ENCODE assay signal across 17 cellular contexts in genomic region chr1:224359207-224359606, GRCh38. TPM values are rescaled to one million over a fixed set of nuclear protein-coding genes. Genes with fewer than 3 reads are reported as not detected.
A peak's percentile ranks its signal among the peaks of the same experiment; 100 is the strongest.
DNase-seq lines count a peak whose midpoint lies in the region; ATAC-seq, FAIRE-seq and TF ChIP-seq lines count a peak whose summit lies in the region.
"Had no signal": no experiment of that assay in that cellular context is flagged by ENCODE, and none has a peak within 500 bp of the region (broad histone marks: within the 10 kb centered on the region; RNA-seq: fewer than 3 reads in every experiment).

No MANE protein-coding gene starts in this region.

- H3K36me3 ChIP-seq in HepG2 (replicated peaks in 1 of 2; ENCODE audit: control insufficient read depth in 1 of 2, insufficient read depth in 2 of 2, low read length in 2 of 2) (peaks cover under 1 to 6% of the 10 kb centered on the region in 2 experiments; a peak in 1 of 5 replicates), right lobe of liver (no peaks in the 10 kb centered on the region), hepatocyte (replicated peaks; ENCODE audit: insufficient read depth, low read depth) (no peaks in the 10 kb centered on the region), lower lobe of right lung (peaks cover 38% of the 10 kb centered on the region)
- H3K36me3 ChIP-seq: Peyer's patch had no signal

- H3K4me1 ChIP-seq in HepG2 (ENCODE audit: insufficient read depth, low read length) (peaks cover 41% of the 10 kb centered on the region), right lobe of liver (peaks cover 0 to 10% (median 3%) of the 10 kb centered on the region in 4 donors), hepatocyte (ENCODE audit: insufficient read depth) (peaks cover 10% of the 10 kb centered on the region), lower lobe of right lung (peaks cover 26% of the 10 kb centered on the region)
- H3K4me1 ChIP-seq: parathyroid adenoma had no signal

- 88% methylated on average over 3 of the region's 3 CpGs for WGBS in HepG2 (ENCODE audit: low lambda C conversion rate)
- 71% methylated on average over 3 of the region's 3 CpGs for WGBS in right lobe of liver (ENCODE audit: insufficient coverage, low coverage, low lambda C conversion rate, missing lambda C conversion rate)
- 86% methylated on average over 3 of the region's 3 CpGs for WGBS in hepatocyte (ENCODE audit: low lambda C conversion rate, missing lambda C conversion rate)

- H3K27ac ChIP-seq in HepG2 (ENCODE audit: extremely low read length, insufficient read depth, low read length) (no peak overlapping the region), right lobe of liver (no peak overlapping the region), hepatocyte (no peak overlapping the region), lower lobe of right lung (no peak overlapping the region)
- H3K27ac ChIP-seq: parathyroid adenoma, Peyer's patch had no signal

- H3K27me3 ChIP-seq in HepG2 (ENCODE audit: control insufficient read depth in 1 of 2, insufficient read depth in 2 of 2, low read length in 2 of 2) (no peaks in the 10 kb centered on the region; a peak in 1 of 5 replicates), right lobe of liver (no peaks in the 10 kb centered on the region), hepatocyte (no peaks in the 10 kb centered on the region), lower lobe of right lung (ENCODE audit: low read depth) (no peaks in the 10 kb centered on the region)
- H3K27me3 ChIP-seq: Peyer's patch had no signal

- no peak for DNase-seq in HepG2 (ENCODE audit: low spot score)
- no peak for DNase-seq in right lobe of liver
- no peak for DNase-seq in T-cell
- no peak for DNase-seq in hepatocyte (ENCODE audit: low spot score)
- no peak for DNase-seq in type B pancreatic cell (ENCODE audit: extremely low spot score, unreplicated experiment)
- DNase-seq in HuH-7 (ENCODE audit: low spot score): no peak
- DNase-seq in lower lobe of right lung: no peak
- DNase-seq: activated CD4-positive, alpha-beta T cell treated with anti-CD3 and anti-CD28 coated beads for 4 hours; activated gamma-delta T cell; AML-193; NCI-H146; NCI-H446 treated with DMSO at 0.1 percent for 48 hours; Peyer's patch had no signal

- H3K36me3 Mint-ChIP-seq in T-cell: peaks cover 20% of the 10 kb centered on the region
- H3K36me3 Mint-ChIP-seq in type B pancreatic cell: peaks cover 30% of the 10 kb centered on the region

- ATAC-seq in HepG2 (no peak), right lobe of liver (no peak), T-cell (replicated peaks in 1 of 4) (no peak), HG03457 (IDR thresholded peaks at IDR 0.05; ENCODE audit: unreplicated experiment) (no peak), lower lobe of right lung (no peak)

- H3K4me1 Mint-ChIP-seq in T-cell: peaks cover 47 to 66% (median 56%) of the 10 kb centered on the region in 3 donors
- peaks cover 16% of the 10 kb centered on the region for H3K4me1 Mint-ChIP-seq in type B pancreatic cell (ENCODE audit: unreplicated experiment)

- H3K9me2 ChIP-seq in hepatocyte (replicated peaks; ENCODE audit: insufficient read depth): no peaks in the 10 kb centered on the region

- H3K9me3 ChIP-seq in HepG2 (ENCODE audit: low read length): no peaks in the 10 kb centered on the region
- no peaks in the 10 kb centered on the region for H3K9me3 ChIP-seq in right lobe of liver
- H3K9me3 ChIP-seq in hepatocyte (ENCODE audit: low read depth): no peaks in the 10 kb centered on the region
- no peaks in the 10 kb centered on the region for H3K9me3 ChIP-seq in lower lobe of right lung
- H3K9me3 ChIP-seq: HAP-1, Peyer's patch had no signal

- H3K9me3 Mint-ChIP-seq in T-cell (no peaks in the 10 kb centered on the region), type B pancreatic cell (no peaks in the 10 kb centered on the region)

- H2AFZ ChIP-seq in HepG2 (ENCODE audit: low read length) (no peak overlapping the region), hepatocyte (no peak overlapping the region)
- H2AFZ ChIP-seq: parathyroid adenoma had no signal

- H3K4me3 ChIP-seq in HepG2 (replicated peaks in 1 of 3; ENCODE audit: insufficient read depth in 1 of 3, low read depth in 2 of 3, low read length in 3 of 3) (no peak overlapping the region), right lobe of liver (no peak overlapping the region), hepatocyte (no peak overlapping the region), lower lobe of right lung (no peak overlapping the region)
- H3K4me3 ChIP-seq: Peyer's patch had no signal

- H3K27me3 Mint-ChIP-seq in T-cell (no peaks in the 10 kb centered on the region), type B pancreatic cell (no peaks in the 10 kb centered on the region)

- no peak for FAIRE-seq in HepG2 (lab: Jason Lieb, UNC)
- FAIRE-seq: bronchial epithelial cell had no signal

- no peak for TF ChIP-seq CTCF in HepG2 (CRISPR knock-in tag; IDR thresholded peaks at IDR 0.05)
- TF ChIP-seq CTCF in right lobe of liver (IDR thresholded peaks at IDR 0.05): no peak
- no peak for TF ChIP-seq CTCF in hepatocyte (IDR thresholded peaks at IDR 0.05; ENCODE audit: poor library complexity)
- no peak for TF ChIP-seq CTCF in type B pancreatic cell (conservative IDR thresholded peaks at IDR 0.05)
- no peak for TF ChIP-seq CTCF in lower lobe of right lung (IDR thresholded peaks at IDR 0.05)

- POLR2A ChIA-PET in HepG2 (lab: Yijun Ruan, JAX) (no interaction called here), T-cell (lab: Charles Lee) (interaction anchor here (0.5 to 0.6 kb wide), 2 partner anchors 12 to 21 kb away, joined by 3 to 5 read pairs; no protein-coding TSS in a partner anchor)

- H4K20me1 ChIP-seq in HepG2 (ENCODE audit: insufficient read depth, low read length) (0 out of 2 replicates have a peak, but pooled peaks cover 2% of the 10 kb centered on the region), hepatocyte (ENCODE audit: insufficient read depth, poor library complexity, severe bottlenecking) (peaks cover 6% of the 10 kb centered on the region)

- intact Hi-C loops in HepG2 (cut with micrococcal nuclease; ENCODE audit: unreplicated experiment): loop anchor here (5.0 kb wide), 1 partner anchor 98 kb away; no protein-coding TSS in a partner anchor
- intact Hi-C loops in right lobe of liver (cut with DNase I): no loop called here
- intact Hi-C loops in lower lobe of right lung (cut with DNase I): no loop called here

- no peak overlapping the region for H3K9ac ChIP-seq in HepG2 (ENCODE audit: insufficient read depth, low read depth, low read length)
- H3K9ac ChIP-seq: parathyroid adenoma had no signal

- BruUV-seq in HepG2 (replicated peaks; lab: Mats Ljungman, UMichigan): no TSS peak

- no peak for TF ChIP-seq RAD21 in HepG2 (CRISPR knock-in tag; IDR thresholded peaks at IDR 0.05)

- CTCF ChIA-PET in HepG2 (lab: Yijun Ruan, JAX; ENCODE audit: low intra/inter-chr PET ratio, low total read pairs) (no interaction called here), T-cell (lab: Charles Lee) (no interaction called here)

- TF ChIP-seq EP300 in HepG2 (IDR thresholded peaks at IDR 0.05; ENCODE audit: low read depth in 2 of 2, low read length in 2 of 2) (no peak), HepG2 (CRISPR knock-in tag; IDR thresholded peaks at IDR 0.05; ENCODE audit: borderline replicate concordance) (no peak)

- TF ChIP-seq POLR2A in HepG2 (IDR thresholded peaks at IDR 0.05; ENCODE audit: insufficient read depth in 1 of 2, low read depth in 2 of 2, low read length in 2 of 2) (no peak), right lobe of liver (IDR thresholded peaks at IDR 0.05) (no peak)

- H3K4me3 Mint-ChIP-seq in T-cell (peak overlapping the region; percentile 3 to 97 (median 90)), type B pancreatic cell (peak overlapping the region; percentile 53)

- peak overlapping the region; percentile 88 for H3K4me2 ChIP-seq in HepG2 (ENCODE audit: low read depth, low read length)
- H3K4me2 ChIP-seq in hepatocyte: peak overlapping the region; percentile 90

- H3K27ac Mint-ChIP-seq in T-cell: peak overlapping the region; percentile 4 to 53
- peak overlapping the region; percentile 10 for H3K27ac Mint-ChIP-seq in type B pancreatic cell

- in situ Hi-C loops in HepG2 (cut with HindIII; ENCODE audit: extremely low pct_ligation_motif_present, low pct_unique_long_range_greater_than_20kb): no loop called here

- H3K79me2 ChIP-seq in HepG2 (ENCODE audit: insufficient read depth, low read length): peaks cover 35% of the 10 kb centered on the region
- peaks cover 70% of the 10 kb centered on the region for H3K79me2 ChIP-seq in hepatocyte

RNA-seq across cellular contexts. Expression of gene CNIH4, which starts 2.5 kb away (rescaled TPM):
- total RNA-seq in HepG2 (2016; rRNA removed; fragmentation: Illumina TruSeq; extraction: Trizol) (30.3 and 51.8 TPM in 2 replicates), right lobe of liver (10 to 100 TPM in 5 of 6 experiments, 1 to 10 TPM in 1; 9.9 to 22.1 (median 18.1) TPM), T-cell (10 to 100 TPM; 25.9 to 40.9 (median 38.8) TPM), hepatocyte (62.7 and 76.2 TPM in 2 replicates), type B pancreatic cell (ENCODE audit: low replicate concordance) (53.8 and 59.3 TPM in 2 replicates), lower lobe of right lung (77.4 TPM)
- 22.2 and 22.5 TPM in 2 replicates for total RNA-seq in HepG2 (2016; cell fraction: cytosol; rRNA removed; fragmentation: Illumina TruSeq; extraction: Trizol; ENCODE audit: low read depth)
- total RNA-seq in HepG2 (2016; cell fraction: insoluble cytoplasmic fraction; rRNA removed; fragmentation: Illumina TruSeq; extraction: Trizol): 35.5 and 50.0 TPM in 2 replicates
- 23.2 and 27.4 TPM in 2 replicates for total RNA-seq in HepG2 (2016; cell fraction: membrane; rRNA removed; fragmentation: Illumina TruSeq; extraction: Trizol)
- 36.2 and 41.0 TPM in 2 replicates for total RNA-seq in HepG2 (2016; cell fraction: nucleus; rRNA removed; fragmentation: Illumina TruSeq; extraction: Trizol)
- polyA plus RNA-seq in HepG2 (2011; rRNA removed) (50.4 and 52.9 TPM in 2 replicates), hepatocyte (96.6 and 106 TPM in 2 replicates)
- polyA plus RNA-seq in HepG2 (2011; cell fraction: cytosol; rRNA removed): 35.6 and 59.3 TPM in 2 replicates
- polyA plus RNA-seq in HepG2 (2011; cell fraction: nucleus; rRNA removed): 15.6 and 17.8 TPM in 2 replicates
- polyA plus RNA-seq in HepG2 (2012): 43.8 and 59.5 TPM in 2 replicates
- 22.0 and 24.7 TPM in 2 replicates for polyA plus RNA-seq in HepG2 (2016; cell fraction: cytosol; fragmentation: Illumina TruSeq; extraction: Trizol; ENCODE audit: low read depth)
- polyA plus RNA-seq in HepG2 (2016; cell fraction: insoluble cytoplasmic fraction; fragmentation: Illumina TruSeq; extraction: Trizol; ENCODE audit: low read depth): 31.4 and 34.0 TPM in 2 replicates
- 22.1 and 23.7 TPM in 2 replicates for polyA plus RNA-seq in HepG2 (2016; cell fraction: membrane; fragmentation: Illumina TruSeq; extraction: Trizol; ENCODE audit: low read depth)
- 73.2 and 75.9 TPM in 2 replicates for polyA plus RNA-seq in HepG2 (2016; cell fraction: nucleus; fragmentation: Illumina TruSeq; extraction: Trizol; ENCODE audit: insufficient read depth, low read depth)
- 26.3 and 42.7 TPM in 2 replicates for polyA minus RNA-seq in HepG2 (2011; rRNA and poly(A)+ RNA removed; ENCODE audit: low replicate concordance)
- polyA minus RNA-seq in HepG2 (2011; cell fraction: cytosol; rRNA and poly(A)+ RNA removed): 7.6 and 13.7 TPM in 2 replicates
- polyA minus RNA-seq in HepG2 (2011; cell fraction: nucleus; rRNA and poly(A)+ RNA removed): 13.1 and 13.3 TPM in 2 replicates

RNA-seq across cellular contexts. Expression of gene NVL, which starts 29.2 kb away (rescaled TPM):
- 18.2 and 21.0 TPM in 2 replicates for total RNA-seq in HepG2 (2016; rRNA removed; fragmentation: Illumina TruSeq; extraction: Trizol)
- 7.4 and 8.8 TPM in 2 replicates for total RNA-seq in HepG2 (2016; cell fraction: cytosol; rRNA removed; fragmentation: Illumina TruSeq; extraction: Trizol; ENCODE audit: low read depth)
- total RNA-seq in HepG2 (2016; cell fraction: insoluble cytoplasmic fraction; rRNA removed; fragmentation: Illumina TruSeq; extraction: Trizol): 21.2 and 22.7 TPM in 2 replicates
- 10.7 and 11.3 TPM in 2 replicates for total RNA-seq in HepG2 (2016; cell fraction: membrane; rRNA removed; fragmentation: Illumina TruSeq; extraction: Trizol)
- total RNA-seq in HepG2 (2016; cell fraction: nucleus; rRNA removed; fragmentation: Illumina TruSeq; extraction: Trizol): 35.2 and 36.4 TPM in 2 replicates
- polyA plus RNA-seq in HepG2 (2011; rRNA removed): 7.6 and 8.3 TPM in 2 replicates
- 4.7 and 6.7 TPM in 2 replicates for polyA plus RNA-seq in HepG2 (2011; cell fraction: cytosol; rRNA removed)
- 7.7 and 8.8 TPM in 2 replicates for polyA plus RNA-seq in HepG2 (2011; cell fraction: nucleus; rRNA removed)
- polyA plus RNA-seq in HepG2 (2012): 8.4 and 8.9 TPM in 2 replicates
- 4.2 and 5.2 TPM in 2 replicates for polyA plus RNA-seq in HepG2 (2016; cell fraction: cytosol; fragmentation: Illumina TruSeq; extraction: Trizol; ENCODE audit: low read depth)
- polyA plus RNA-seq in HepG2 (2016; cell fraction: insoluble cytoplasmic fraction; fragmentation: Illumina TruSeq; extraction: Trizol; ENCODE audit: low read depth): 17.3 and 18.5 TPM in 2 replicates
- polyA plus RNA-seq in HepG2 (2016; cell fraction: membrane; fragmentation: Illumina TruSeq; extraction: Trizol; ENCODE audit: low read depth): 6.9 and 8.0 TPM in 2 replicates
- polyA plus RNA-seq in HepG2 (2016; cell fraction: nucleus; fragmentation: Illumina TruSeq; extraction: Trizol; ENCODE audit: insufficient read depth, low read depth): 24.4 and 33.8 TPM in 2 replicates
- polyA minus RNA-seq in HepG2 (2011; rRNA and poly(A)+ RNA removed; ENCODE audit: low replicate concordance): 7.1 and 34.1 TPM in 2 replicates
- 6.9 and 7.8 TPM in 2 replicates for polyA minus RNA-seq in HepG2 (2011; cell fraction: cytosol; rRNA and poly(A)+ RNA removed)
- polyA minus RNA-seq in HepG2 (2011; cell fraction: nucleus; rRNA and poly(A)+ RNA removed): 32.3 and 38.8 TPM in 2 replicates
- 1 to 10 TPM; 4.5 to 8.9 (median 6.8) TPM for total RNA-seq in right lobe of liver
- total RNA-seq in T-cell: 10 to 100 TPM; 32.5 to 42.0 (median 37.6) TPM
- total RNA-seq in hepatocyte: 28.9 and 34.7 TPM in 2 replicates
- polyA plus RNA-seq in hepatocyte: 15.9 and 16.5 TPM in 2 replicates
- total RNA-seq in type B pancreatic cell (ENCODE audit: low replicate concordance): 30.2 and 46.7 TPM in 2 replicates
- total RNA-seq in lower lobe of right lung: 30.4 TPM
